In genomic region chr14:61280092-61280525, GRCh38 we compare ENCODE assay signal across 8 cellular contexts. TPM values are rescaled to one million over a fixed set of nuclear protein-coding genes. Genes with fewer than 3 reads are reported as not detected.
DNase-seq lines count a peak whose midpoint lies in the region; ATAC-seq and TF ChIP-seq lines count a peak whose summit lies in the region.

No MANE protein-coding gene starts in this region.

- peaks cover 32% of the 10 kb centered on the region for H3K36me3 Mint-ChIP-seq in Calu3 (ENCODE audit: insufficient read depth, unreplicated experiment)

- CTCF ChIA-PET in Calu3 (lab: Charles Lee): interaction anchor here (0.5 to 1.6 kb wide), 6 partner anchors 8 to 615 kb away, joined by 3 to 5 read pairs (median 4); no protein-coding TSS in a partner anchor

- peaks cover 32% of the 10 kb centered on the region for H3K27me3 ChIP-seq in osteoblast (ENCODE audit: insufficient read depth, low read length)

- no peaks in the 10 kb centered on the region for H3K9me3 ChIP-seq in osteoblast (ENCODE audit: low read depth, low read length)

- peaks cover 20% of the 10 kb centered on the region for H3K4me1 Mint-ChIP-seq in Calu3 (ENCODE audit: low read depth, unreplicated experiment)

- intact Hi-C loops in Calu3 (cut with micrococcal nuclease; ENCODE audit: unreplicated experiment): no loop called here

- no peak for ATAC-seq in HG03025 (IDR thresholded peaks at IDR 0.05; ENCODE audit: low FRiP score, unreplicated experiment)
- no peak for ATAC-seq in GM18502 (IDR thresholded peaks at IDR 0.05; ENCODE audit: poor library complexity, unreplicated experiment)

- H3K4me3 Mint-ChIP-seq in Calu3 (ENCODE audit: low read depth, unreplicated experiment): peak overlapping the region; percentile 100

- no peaks in the 10 kb centered on the region for H3K79me2 ChIP-seq in osteoblast (ENCODE audit: insufficient read depth, low read length)

- no peaks in the 10 kb centered on the region for H3K4me1 ChIP-seq in osteoblast (ENCODE audit: insufficient read depth, low read length)

- peak overlapping the region; percentile 82 for H3K4me2 ChIP-seq in osteoblast (ENCODE audit: insufficient read depth, low read length)

- DNase-seq in Calu3: peak; percentile 36
- peak; percentile 64 for DNase-seq in activated CD4-positive, CD25-positive, alpha-beta regulatory T cell treated with anti-CD3 and anti-CD28 coated beads, Interleukin-2, amount 50 U/mL, for 72 hours
- DNase-seq in epithelial cell of prostate (ENCODE audit: low read depth, low spot score): no peak
- no peak for DNase-seq in osteoblast (ENCODE audit: insufficient read length, low spot score, missing footprints)
- no peak for DNase-seq in RKO (ENCODE audit: low spot score)
- DNase-seq in AML-193 (lab: John Stamatoyannopoulos, UW): no peak

- peak overlapping the region; percentile 71 for H3K4me3 ChIP-seq in osteoblast (ENCODE audit: insufficient read depth, low read length)

- no TSS peak for BruUV-seq in Calu3 (replicated peaks; lab: Mats Ljungman, UMichigan)

- peak overlapping the region; percentile 55 for H3K27ac Mint-ChIP-seq in Calu3 (ENCODE audit: unreplicated experiment)

- H3K27me3 Mint-ChIP-seq in Calu3 (ENCODE audit: unreplicated experiment): no peaks in the 10 kb centered on the region

- H3K36me3 ChIP-seq in osteoblast (ENCODE audit: insufficient read depth, low read length): no peaks in the 10 kb centered on the region

- H3K9me3 Mint-ChIP-seq in Calu3 (ENCODE audit: low read depth, unreplicated experiment): no peaks in the 10 kb centered on the region

- TF ChIP-seq CTCF in Calu3 (IDR thresholded peaks at IDR 0.05; ENCODE audit: unreplicated experiment) (no peak), osteoblast (IDR thresholded peaks at IDR 0.05; ENCODE audit: extremely low read depth, low read depth, low read length) (no peak)

- peak overlapping the region; percentile 85 for H2AFZ ChIP-seq in osteoblast (ENCODE audit: low read length)

- H4K20me1 ChIP-seq in osteoblast (ENCODE audit: insufficient read depth, low read length): no peaks in the 10 kb centered on the region

- H3K27ac ChIP-seq in epithelial cell of prostate (peak overlapping the region; percentile 97), osteoblast (ENCODE audit: low read depth, low read length) (no peak overlapping the region)

RNA-seq across cellular contexts. Expression of gene TMEM30B, which starts 1.0 kb away (rescaled TPM):
- total RNA-seq in Calu3 (2022): 55.5 and 79.2 TPM in 2 replicates
- total RNA-seq in osteoblast: 1.1 and 1.8 TPM in 2 replicates

RNA-seq across cellular contexts. Expression of gene PRKCH, which starts 41.3 kb away (rescaled TPM):
- total RNA-seq in Calu3 (2022): 18.5 and 22.3 TPM in 2 replicates
- 3.2 and 3.3 TPM in 2 replicates for total RNA-seq in osteoblast

Comparison
In these comparisons a context has a peak if more than half of its experiments do, and no peak if none do; other contexts are left out.
1. DNase-seq: peak in Calu3 (single experiment) and activated CD4-positive, CD25-positive, alpha-beta regulatory T cell treated with anti-CD3 and anti-CD28 coated beads, Interleukin-2, amount 50 U/mL, for 72 hours (single experiment); none in epithelial cell of prostate (single experiment), osteoblast (single experiment), RKO (single experiment) and AML-193 (0 of 2).
2. RNA of gene TMEM30B, which starts 1.0 kb away (total RNA-seq): 55.5 to 79.2 TPM in Calu3; 1.1 to 1.8 TPM in osteoblast; every median in the first group is over 10 times any median in the second.